ENCODE assay signal across 22 cellular contexts in genomic region chr17:42411905-42412679, GRCh38. TPM values are rescaled to one million over a fixed set of nuclear protein-coding genes. Genes with fewer than 3 reads are reported as not detected.
DNase-seq lines count a peak whose midpoint lies in the region; ATAC-seq and TF ChIP-seq lines count a peak whose summit lies in the region.
"Had no signal": no experiment of that assay in that cellular context is flagged by ENCODE, and none has a peak within 500 bp of the region (broad histone marks: within the 10 kb centered on the region; RNA-seq: fewer than 3 reads in every experiment).

No MANE protein-coding gene starts in this region.

- no peak overlapping the region for H3K23ac ChIP-seq in neuronal stem cell (ENCODE audit: low read depth, low read length, poor library complexity)

- H3K27ac ChIP-seq in Peyer's patch: peak overlapping the region in 3 of 4 donors; percentile 1 to 71 (median 13)
- H3K27ac ChIP-seq in endodermal cell (ENCODE audit: low read depth, low read length): no peak overlapping the region
- no peak overlapping the region for H3K27ac ChIP-seq in neuronal stem cell (replicated peaks; ENCODE audit: low read length)
- H3K27ac ChIP-seq in thyroid gland: peak overlapping the region in 2 of 3 donors; percentile 47 to 90
- H3K27ac ChIP-seq: BLaER1 treated with 17β-estradiol and CSF1 and Interleukin-3, amounts not matched to agents 10 nM and 100 nM; cardiac muscle cell had no signal

- H3K27ac Mint-ChIP-seq in endodermal cell: no peak overlapping the region
- H3K27ac Mint-ChIP-seq: activated naive CD4-positive, alpha-beta T cell treated with anti-CD3 and anti-CD28 coated beads, Interleukin-2, amount 10 ng/mL, durations not matched to agents 7 days and 5 days; H9; naive thymus-derived CD8-positive, alpha-beta T cell; stimulated activated memory B cell treated with anti-CD40 and anti-IgM and Interleukin-4, amounts not matched to agents 10 μg/mL and 1 μg/mL and 100 μg/mL, for 72 hours; T-cell had no signal

- TF ChIP-seq POLR2A in Peyer's patch (IDR thresholded peaks at IDR 0.05) (no peak), thyroid gland (IDR thresholded peaks at IDR 0.05) (no peak)

- no peak overlapping the region for H4K91ac ChIP-seq in neuronal stem cell (ENCODE audit: low read depth, low read length, poor library complexity)

- TF ChIP-seq CTCF in Peyer's patch (IDR thresholded peaks at IDR 0.05) (no peak), endodermal cell (conservative IDR thresholded peaks at IDR 0.05) (no peak), thyroid gland (IDR thresholded peaks at IDR 0.05) (no peak)

- H2BK15ac ChIP-seq in neuronal stem cell (ENCODE audit: low read length): no peak overlapping the region

- H4K8ac ChIP-seq in neuronal stem cell (ENCODE audit: low read depth, low read length): no peak overlapping the region

- H3K36me3 ChIP-seq in Peyer's patch: no peaks in the 10 kb centered on the region
- H3K36me3 ChIP-seq in endodermal cell (ENCODE audit: control insufficient read depth, insufficient read depth, low read length): no peaks in the 10 kb centered on the region
- no peaks in the 10 kb centered on the region for H3K36me3 ChIP-seq in neuronal stem cell (replicated peaks in 1 of 2; ENCODE audit: control insufficient read depth in 2 of 2, insufficient read depth in 2 of 2, low read length in 2 of 2)
- no peaks in the 10 kb centered on the region for H3K36me3 ChIP-seq in thyroid gland
- H3K36me3 ChIP-seq: BLaER1 treated with 17β-estradiol and CSF1 and Interleukin-3, amounts not matched to agents 10 nM and 100 nM; cardiac muscle cell had no signal

- no peaks in the 10 kb centered on the region for H3K79me1 ChIP-seq in neuronal stem cell (ENCODE audit: low read depth, low read length)

- H3K9me3 ChIP-seq in Peyer's patch: no peaks in the 10 kb centered on the region
- H3K9me3 ChIP-seq in endodermal cell (ENCODE audit: control insufficient read depth, low read length): no peaks in the 10 kb centered on the region
- H3K9me3 ChIP-seq in neuronal stem cell (replicated peaks in 1 of 2; ENCODE audit: control insufficient read depth in 2 of 2, insufficient read depth in 1 of 2, low read depth in 1 of 2, low read length in 2 of 2): no peaks in the 10 kb centered on the region
- H3K9me3 ChIP-seq in thyroid gland: no peaks in the 10 kb centered on the region
- H3K9me3 ChIP-seq: BLaER1 treated with 17β-estradiol and CSF1 and Interleukin-3, amounts not matched to agents 10 nM and 100 nM had no signal

- no peak overlapping the region for H2BK120ac ChIP-seq in neuronal stem cell (ENCODE audit: low read depth, low read length)

- H3K4me1 Mint-ChIP-seq in endodermal cell: peaks cover 3% of the 10 kb centered on the region

- H3K4ac ChIP-seq in neuronal stem cell (ENCODE audit: low read length): no peak overlapping the region

- H3K4me1 ChIP-seq in Peyer's patch: peaks cover 0 to 39% (median 5%) of the 10 kb centered on the region in 4 donors
- H3K4me1 ChIP-seq in endodermal cell (ENCODE audit: control insufficient read depth, insufficient read depth, low read length): no peaks in the 10 kb centered on the region
- peaks cover 10 to 14% of the 10 kb centered on the region in 2 donors for H3K4me1 ChIP-seq in neuronal stem cell (ENCODE audit: control insufficient read depth in 2 of 2, insufficient read depth in 1 of 2, low read depth in 1 of 2, low read length in 2 of 2)
- H3K4me1 ChIP-seq in thyroid gland: peaks cover 63 to 87% of the 10 kb centered on the region in 2 donors

- H2AFZ ChIP-seq in neuronal stem cell (ENCODE audit: low read length): no peak overlapping the region

- no peak overlapping the region for H3K4me3 ChIP-seq in Peyer's patch
- no peak overlapping the region for H3K4me3 ChIP-seq in endodermal cell (ENCODE audit: low read length)
- no peak overlapping the region for H3K4me3 ChIP-seq in neuronal stem cell (ENCODE audit: low read length in 2 of 2)
- H3K4me3 ChIP-seq in thyroid gland (replicated peaks in 1 of 3): no peak overlapping the region
- H3K4me3 ChIP-seq: BLaER1 treated with 17β-estradiol and CSF1 and Interleukin-3, amounts not matched to agents 10 nM and 100 nM; cardiac muscle cell had no signal

- no peak overlapping the region for H3K14ac ChIP-seq in neuronal stem cell (ENCODE audit: low read length)

- H3K9ac ChIP-seq in endodermal cell (ENCODE audit: extremely low read depth, low read length, poor library complexity, severe bottlenecking) (no peak overlapping the region), neuronal stem cell (ENCODE audit: low read depth, low read length, poor library complexity) (no peak overlapping the region)
- H3K9ac ChIP-seq: BLaER1 treated with 17β-estradiol and CSF1 and Interleukin-3, amounts not matched to agents 10 nM and 100 nM had no signal

- no peak for ATAC-seq in GM21786 (IDR thresholded peaks at IDR 0.05; ENCODE audit: unreplicated experiment)
- ATAC-seq: left colon; naive thymus-derived CD8-positive, alpha-beta T cell; sciatic nerve; stimulated activated memory B cell treated with anti-CD40 and anti-IgM and Interleukin-4, amounts not matched to agents 10 μg/mL and 1 μg/mL and 100 μg/mL, for 72 hours; T-cell had no signal

- 67 to 90% methylated on average over 2 to 10 of the region's 11 CpGs for WGBS in endodermal cell (ENCODE audit: insufficient coverage in 1 of 2, insufficient read length in 1 of 2), 2 experiments
- WGBS in neuronal stem cell (ENCODE audit: extremely low coverage in 2 of 2, insufficient read length in 2 of 2, insufficient replicate concordance in 1 of 2), 2 donors: no CpG with 5 or more reads among the region's 11 CpGs
- 79 to 86% methylated on average over 10 to 11 of the region's 11 CpGs for WGBS in thyroid gland, 2 donors

- H3K4me3 Mint-ChIP-seq in endodermal cell: no peak overlapping the region
- H3K4me3 Mint-ChIP-seq: activated naive CD4-positive, alpha-beta T cell treated with anti-CD3 and anti-CD28 coated beads, Interleukin-2, amount 10 ng/mL, durations not matched to agents 7 days and 5 days; H9; naive thymus-derived CD8-positive, alpha-beta T cell; stimulated activated memory B cell treated with anti-CD40 and anti-IgM and Interleukin-4, amounts not matched to agents 10 μg/mL and 1 μg/mL and 100 μg/mL, for 72 hours; T-cell had no signal

- H2BK12ac ChIP-seq in neuronal stem cell (ENCODE audit: low read length): no peak overlapping the region

- intact Hi-C loops in thyroid gland (cut with DNase I): loop anchor here (10.0 kb wide), 1 partner anchor 53 kb away; no protein-coding TSS in a partner anchor

- H3K27me3 ChIP-seq in Peyer's patch (no peaks in the 10 kb centered on the region), endodermal cell (ENCODE audit: control insufficient read depth, insufficient read depth, low read length, poor library complexity, severe bottlenecking) (no peaks in the 10 kb centered on the region), neuronal stem cell (ENCODE audit: control insufficient read depth in 3 of 3, insufficient read depth in 3 of 3, low read depth in 1 of 3, low read length in 3 of 3) (no peaks in the 10 kb centered on the region), thyroid gland (no peaks in the 10 kb centered on the region)
- H3K27me3 ChIP-seq: BLaER1 treated with 17β-estradiol and CSF1 and Interleukin-3, amounts not matched to agents 10 nM and 100 nM; cardiac muscle cell had no signal

- DNase-seq in Peyer's patch: no peak
- peak; percentile 42 for DNase-seq in endodermal cell
- no peak for DNase-seq in neuronal stem cell (ENCODE audit: low spot score)
- DNase-seq in thyroid gland: no peak
- no peak for DNase-seq in superior temporal gyrus (ENCODE audit: extremely low spot score)
- no peak for DNase-seq in NCI-H524 treated with DMSO at 0.1 percent for 48 hours (lab: John Stamatoyannopoulos, UW)
- no peak for DNase-seq in stimulated activated CD4-positive, alpha-beta T cell treated with anti-CD3 and anti-CD28 coated beads, Interleukin-12 subunit alpha, Interleukin-12 subunit beta, amount 100 ng/mL, for 4 hours
- DNase-seq: activated CD8-positive, alpha-beta memory T cell treated with anti-CD3 and anti-CD28 coated beads, Interleukin-2, amount 50 U/mL, for 48 hours; activated naive CD4-positive, alpha-beta T cell treated with anti-CD3 and anti-CD28 coated beads, Interleukin-2, amount 10 ng/mL, durations not matched to agents 7 days and 5 days; DMS79 treated with DMSO at 0.1 percent for 48 hours; H9; KBM-7; naive thymus-derived CD8-positive, alpha-beta T cell; NCI-H1417 treated with DMSO at 0.1 percent for 48 hours; NCI-H510A treated with DMSO at 0.1 percent for 48 hours; T-cell had no signal

- no peak overlapping the region for H3K4me2 ChIP-seq in neuronal stem cell (ENCODE audit: insufficient read depth, low read length, poor library complexity, severe bottlenecking)

- H2AK5ac ChIP-seq in neuronal stem cell (ENCODE audit: low read depth, low read length): no peak overlapping the region

- H2BK5ac ChIP-seq in neuronal stem cell (ENCODE audit: low read length): peak overlapping the region; percentile 5

- H3K36me3 Mint-ChIP-seq in endodermal cell (ENCODE audit: low read depth): no peaks in the 10 kb centered on the region
- H3K36me3 Mint-ChIP-seq: activated naive CD4-positive, alpha-beta T cell treated with anti-CD3 and anti-CD28 coated beads, Interleukin-2, amount 10 ng/mL, durations not matched to agents 7 days and 5 days; naive thymus-derived CD8-positive, alpha-beta T cell; stimulated activated memory B cell treated with anti-CD40 and anti-IgM and Interleukin-4, amounts not matched to agents 10 μg/mL and 1 μg/mL and 100 μg/mL, for 72 hours; T-cell had no signal

- no peaks in the 10 kb centered on the region for H3K9me3 Mint-ChIP-seq in endodermal cell
- H3K9me3 Mint-ChIP-seq: activated naive CD4-positive, alpha-beta T cell treated with anti-CD3 and anti-CD28 coated beads, Interleukin-2, amount 10 ng/mL, durations not matched to agents 7 days and 5 days; H9; naive thymus-derived CD8-positive, alpha-beta T cell; stimulated activated memory B cell treated with anti-CD40 and anti-IgM and Interleukin-4, amounts not matched to agents 10 μg/mL and 1 μg/mL and 100 μg/mL, for 72 hours; T-cell had no signal

- H3K18ac ChIP-seq in neuronal stem cell (ENCODE audit: low read length): peak overlapping the region; percentile 53

- peaks cover 2% of the 10 kb centered on the region for H3K27me3 Mint-ChIP-seq in endodermal cell (ENCODE audit: insufficient read depth)
- H3K27me3 Mint-ChIP-seq: naive thymus-derived CD8-positive, alpha-beta T cell; T-cell had no signal

RNA-seq across cellular contexts. Expression of gene CAVIN1, which starts 11.0 kb away (rescaled TPM):
- total RNA-seq in Peyer's patch: 10 to 100 TPM; 16.3 to 94.9 (median 35.9) TPM
- 1 to 10 TPM in 1 of 2 donors, under 1 TPM in 1; 0.51 to 3.1 TPM for total RNA-seq in endodermal cell
- polyA plus RNA-seq in endodermal cell (2013, experiment 1 of 2): 8.4 TPM
- polyA plus RNA-seq in endodermal cell (2013, experiment 2 of 2): 8.2 TPM
- 12.7 TPM for polyA plus RNA-seq in neuronal stem cell (2013, experiment 1 of 2)
- 12.6 TPM for polyA plus RNA-seq in neuronal stem cell (2013, experiment 2 of 2)
- total RNA-seq in thyroid gland: 100 to 1,000 TPM; 173 to 199 (median 187) TPM
- total RNA-seq: naive thymus-derived CD8-positive, alpha-beta T cell had no signal

RNA-seq across cellular contexts. Expression of gene STAT3, which starts 23.9 kb away (rescaled TPM):
- total RNA-seq in Peyer's patch: 100 to 1,000 TPM; 178 to 219 (median 191) TPM
- total RNA-seq in endodermal cell: 10 to 100 TPM; 27.5 to 32.4 TPM
- 37.5 TPM for polyA plus RNA-seq in endodermal cell (2013, experiment 1 of 2)
- polyA plus RNA-seq in endodermal cell (2013, experiment 2 of 2): 40.2 TPM
- 31.5 TPM for polyA plus RNA-seq in neuronal stem cell (2013, experiment 1 of 2)
- 30.7 TPM for polyA plus RNA-seq in neuronal stem cell (2013, experiment 2 of 2)
- total RNA-seq in thyroid gland: 100 to 1,000 TPM; 147 to 292 (median 206) TPM

RNA-seq across cellular contexts. Expression of gene ATP6V0A1, which starts 46.6 kb away (rescaled TPM):
- total RNA-seq in Peyer's patch: 100 to 1,000 TPM; 121 to 251 (median 204) TPM
- 10 to 100 TPM; 45.2 to 53.1 TPM for total RNA-seq in endodermal cell
- 47.2 TPM for polyA plus RNA-seq in endodermal cell (2013, experiment 1 of 2)
- 34.8 TPM for polyA plus RNA-seq in endodermal cell (2013, experiment 2 of 2)
- polyA plus RNA-seq in neuronal stem cell (2013, experiment 1 of 2): 25.0 TPM
- polyA plus RNA-seq in neuronal stem cell (2013, experiment 2 of 2): 27.7 TPM
- total RNA-seq in thyroid gland: 100 to 1,000 TPM in 2 of 4 donors, 10 to 100 TPM in 2; 75.5 to 195 (median 121) TPM

Comparison
In these comparisons a context has a peak if more than half of its experiments do, and no peak if none do; other contexts are left out.
1. H3K27ac ChIP-seq: peak in Peyer's patch (3 of 4) and thyroid gland (2 of 3); none in endodermal cell (single experiment) and neuronal stem cell (single experiment).
2. RNA of gene CAVIN1, which starts 11.0 kb away (total RNA-seq): 173 to 199 TPM in thyroid gland and 16.3 to 94.9 TPM in Peyer's patch; 0.51 to 3.1 TPM in endodermal cell; every median in the first group is over 4 times any median in the second.
3. RNA of gene STAT3, which starts 23.9 kb away (total RNA-seq): 147 to 292 TPM in thyroid gland and 178 to 219 TPM in Peyer's patch; 27.5 to 32.4 TPM in endodermal cell; every median in the first group is over 4 times any median in the second.